Comparison of ENCODE assay signal across 27 cellular contexts in genomic region chr10:132855889-132856288, GRCh38.
A peak's percentile ranks its signal among the peaks of the same experiment; 100 is the strongest.
DNase-seq lines count a peak whose midpoint lies in the region; ATAC-seq and TF ChIP-seq lines count a peak whose summit lies in the region.
"Had no signal": no experiment of that assay in that cellular context is flagged by ENCODE, and none has a peak within 500 bp of the region (broad histone marks: within the 10 kb centered on the region; RNA-seq: fewer than 3 reads in every experiment).

No MANE protein-coding gene starts in this region.

- H3K4me3 ChIP-seq in spleen: no peak overlapping the region
- H3K4me3 ChIP-seq: GM12878, GM23338, HAP-1 had no signal

- DNase-seq in activated CD8-positive, alpha-beta memory T cell treated with anti-CD3 and anti-CD28 coated beads, Interleukin-2, amount 50 U/mL, for 48 hours: peak; percentile 17
- DNase-seq in activated CD8-positive, alpha-beta memory T cell treated with anti-CD3 and anti-CD28 coated beads, Interleukin-2, amount 10 ng/mL, durations not matched to agents 7 days and 5 days: no peak
- DNase-seq in mesenteric fat pad (ENCODE audit: low spot score) (peak; percentile 57), spleen (peak; percentile 19), ureter (ENCODE audit: low spot score) (peak; percentile 5), NCI-H2029 (lab: John Stamatoyannopoulos, UW) (no peak), NAMALWA (ENCODE audit: low spot score) (no peak)
- DNase-seq: 8988T; ACHN; BE2C; CD8-positive, alpha-beta memory T cell; DMS 273 treated with DMSO at 0.1 percent for 48 hours; DMS79; EL; GDM1; Karpas-422; NCI-H1105; NCI-H1436 treated with DMSO at 0.1 percent for 48 hours; NCI-H187 treated with DMSO at 0.1 percent for 48 hours; NCI-H2107; NCI-H524 treated with DMSO at 0.1 percent for 48 hours; NCI-H774 had no signal

- H3K9me3 ChIP-seq in spleen: peaks cover 0 to 22% (median 11%) of the 10 kb centered on the region in 8 donors
- H3K9me3 ChIP-seq: BE2C, HAP-1 had no signal

- H3K27me3 ChIP-seq in spleen (replicated peaks in 1 of 7): peaks cover 0 to 32% (median 0%) of the 10 kb centered on the region in 7 donors

- ATAC-seq in activated CD8-positive, alpha-beta memory T cell treated with anti-CD3 and anti-CD28 coated beads, Interleukin-2, amount 10 ng/mL, durations not matched to agents 7 days and 5 days: no peak
- ATAC-seq in HG03108 (IDR thresholded peaks at IDR 0.05; ENCODE audit: unreplicated experiment): no peak
- ATAC-seq: GM12878, GM23338 had no signal

- no peaks in the 10 kb centered on the region for H3K4me1 Mint-ChIP-seq in activated CD8-positive, alpha-beta memory T cell treated with anti-CD3 and anti-CD28 coated beads, Interleukin-2, amount 10 ng/mL, durations not matched to agents 7 days and 5 days
- H3K4me1 Mint-ChIP-seq: CD14-positive monocyte; CD8-positive, alpha-beta memory T cell had no signal

- H3K27ac Mint-ChIP-seq in activated CD8-positive, alpha-beta memory T cell treated with anti-CD3 and anti-CD28 coated beads, Interleukin-2, amount 10 ng/mL, durations not matched to agents 7 days and 5 days: no peak overlapping the region
- H3K27ac Mint-ChIP-seq: CD14-positive monocyte; CD8-positive, alpha-beta memory T cell; GM23338 had no signal

- no peaks in the 10 kb centered on the region for H3K36me3 ChIP-seq in spleen
- H3K36me3 ChIP-seq: BE2C, HAP-1 had no signal

- CTCF ChIA-PET in activated CD8-positive, alpha-beta memory T cell treated with anti-CD3 and anti-CD28 coated beads, Interleukin-2, amount 10 ng/mL, durations not matched to agents 7 days and 5 days (lab: Charles Lee): no interaction called here

- no peaks in the 10 kb centered on the region for H3K4me1 ChIP-seq in spleen
- H3K4me1 ChIP-seq: BE2C, HAP-1 had no signal

- TF ChIP-seq CTCF in spleen (IDR thresholded peaks at IDR 0.05 in 8 of 11, conservative IDR thresholded peaks at IDR 0.05 in 3 of 11): no peak

- intact Hi-C loops in spleen (cut with DNase I; ENCODE audit: low total_unique reads): no loop called here

- H3K27ac ChIP-seq in spleen: no peak overlapping the region

- H3K4me3 Mint-ChIP-seq in activated CD8-positive, alpha-beta memory T cell treated with anti-CD3 and anti-CD28 coated beads, Interleukin-2, amount 10 ng/mL, durations not matched to agents 7 days and 5 days: no peak overlapping the region
- H3K4me3 Mint-ChIP-seq: CD14-positive monocyte; CD8-positive, alpha-beta memory T cell; GM23338 had no signal

- no peaks in the 10 kb centered on the region for H3K36me3 Mint-ChIP-seq in activated CD8-positive, alpha-beta memory T cell treated with anti-CD3 and anti-CD28 coated beads, Interleukin-2, amount 10 ng/mL, durations not matched to agents 7 days and 5 days
- H3K36me3 Mint-ChIP-seq: CD14-positive monocyte; CD8-positive, alpha-beta memory T cell had no signal

- peaks cover 14% of the 10 kb centered on the region for H3K27me3 Mint-ChIP-seq in activated CD8-positive, alpha-beta memory T cell treated with anti-CD3 and anti-CD28 coated beads, Interleukin-2, amount 10 ng/mL, durations not matched to agents 7 days and 5 days

- no peaks in the 10 kb centered on the region for H3K9me3 Mint-ChIP-seq in activated CD8-positive, alpha-beta memory T cell treated with anti-CD3 and anti-CD28 coated beads, Interleukin-2, amount 10 ng/mL, durations not matched to agents 7 days and 5 days (ENCODE audit: low read depth)
- H3K9me3 Mint-ChIP-seq: GM23338 had no signal

- WGBS in spleen, 5 donors: 85 to 89% (median 87%) methylated on average over 7 of the region's 7 CpGs

- TF ChIP-seq POLR2A in spleen (IDR thresholded peaks at IDR 0.05): no peak

Comparison
In these comparisons a context has a peak if more than half of its experiments do, and no peak if none do; other contexts are left out.
1. DNase-seq: peak in activated CD8-positive, alpha-beta memory T cell treated with anti-CD3 and anti-CD28 coated beads, Interleukin-2, amount 50 U/mL, for 48 hours (single experiment), mesenteric fat pad (single experiment), spleen (single experiment) and ureter (single experiment); none in activated CD8-positive, alpha-beta memory T cell treated with anti-CD3 and anti-CD28 coated beads, Interleukin-2, amount 10 ng/mL, durations not matched to agents 7 days and 5 days (single experiment), NCI-H2029 (single experiment) and NAMALWA (single experiment).